Comparison of ENCODE assay signal across 1 cellular context in the genomic region with DNA sequence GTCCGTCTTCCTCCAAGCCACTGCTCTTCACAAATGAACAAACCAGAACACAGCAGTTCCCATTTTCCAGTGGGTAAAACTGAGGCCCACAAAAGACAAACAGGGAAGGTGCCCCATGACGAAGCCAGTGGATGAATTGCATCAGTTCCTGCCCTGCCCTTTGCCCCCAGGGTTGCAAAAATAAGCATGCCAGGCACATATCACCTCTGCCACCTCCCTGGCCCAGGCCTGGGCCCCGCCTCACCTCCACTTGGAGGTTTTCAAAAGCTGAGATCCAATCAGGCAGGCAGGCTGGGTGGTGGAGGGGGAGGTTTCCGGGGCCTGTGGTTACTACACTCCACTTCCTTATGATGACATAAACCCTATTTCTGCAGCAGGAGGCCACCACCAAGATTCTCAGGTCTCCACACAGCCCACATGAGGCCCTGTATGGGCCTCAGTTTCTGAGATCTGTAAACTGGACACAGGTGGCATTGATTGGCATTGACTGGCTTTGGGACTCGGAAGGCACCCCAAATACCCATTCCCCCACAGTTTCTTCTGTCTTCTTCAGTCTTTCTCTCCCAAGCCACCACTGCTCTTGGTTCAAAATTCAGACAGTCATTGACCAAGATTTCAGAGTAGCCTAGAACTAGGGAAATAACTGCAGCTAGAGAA.
TF ChIP-seq lines count a peak whose summit lies in the region.

No MANE protein-coding gene starts in this region.

TF ChIP-seq in GM12878, 131 proteins besides CTCF, POLR2A, EP300 and RAD21 (continued from another document and continues in another):
- TF ChIP-seq ZBTB4 (CRISPR knock-in tag; IDR thresholded peaks at IDR 0.05) (no peak), SPI1 (IDR thresholded peaks at IDR 0.05; ENCODE audit: borderline replicate concordance, insufficient read depth, low read depth, low read length) (peak; percentile 76), ZNF217 (IDR thresholded peaks at IDR 0.05) (peak; percentile 84; the same call in 1 of the 2 replicates), SMAD5 (IDR thresholded peaks at IDR 0.05; ENCODE audit: low read depth) (no peak), NBN (IDR thresholded peaks at IDR 0.05) (peak; percentile 67; the same call in 1 of the 2 replicates), CBFB (IDR thresholded peaks at IDR 0.05; ENCODE audit: low read depth) (peak; percentile 96), MXI1 (IDR thresholded peaks at IDR 0.05; ENCODE audit: low read depth, low read length) (peak; percentile 56; the same call in 1 of the 2 replicates), SMARCA5 (IDR thresholded peaks at IDR 0.05) (peak; percentile 50), NR2C1 (IDR thresholded peaks at IDR 0.05) (peak; percentile 68; the same call in 1 of the 2 replicates), PML (IDR thresholded peaks at IDR 0.05; ENCODE audit: low read length) (no peak), NR2F1 (conservative IDR thresholded peaks at IDR 0.05) (peak; percentile 89), E2F8 (IDR thresholded peaks at IDR 0.05; ENCODE audit: low read depth, partially characterized antibody) (peak; percentile 22), GATAD2B (conservative IDR thresholded peaks at IDR 0.05; ENCODE audit: low read depth) (peak; percentile 59; the same call in 1 of the 2 replicates), TCF3 (IDR thresholded peaks at IDR 0.05; ENCODE audit: borderline replicate concordance, insufficient read depth, low read depth, low read length) (no peak), SIX5 (IDR thresholded peaks at IDR 0.05; ENCODE audit: low read depth, low read length, severe bottlenecking) (no peak), ZBTB33 (IDR thresholded peaks at IDR 0.05) (no peak), RCOR1 (conservative IDR thresholded peaks at IDR 0.05; ENCODE audit: low read depth, low read length) (peak; percentile 92; the same call in 1 of the 2 replicates), SRF (IDR thresholded peaks at IDR 0.05; ENCODE audit: low read depth in 2 of 2, low read length in 2 of 2) (0 out of 4 replicates have a peak, but pooled peaks of 1 of the 2 experiments have one; percentile 13), IRF4 (IDR thresholded peaks at IDR 0.05; ENCODE audit: low read depth, low read length) (no peak), ZNF687 (IDR thresholded peaks at IDR 0.05) (peak; percentile 96), BCL11A (IDR thresholded peaks at IDR 0.05; ENCODE audit: low read depth, low read length) (peak; percentile 57), NR2C2 (IDR thresholded peaks at IDR 0.05; ENCODE audit: borderline replicate concordance, control insufficient read depth, insufficient read length, low read depth) (no peak), SIN3A (IDR thresholded peaks at IDR 0.05; ENCODE audit: low read depth, low read length) (no peak), DPF2 (IDR thresholded peaks at IDR 0.05) (peak; percentile 74), NFXL1 (IDR thresholded peaks at IDR 0.05; ENCODE audit: borderline replicate concordance) (no peak)
- TF ChIP-seq, protein P1, sequence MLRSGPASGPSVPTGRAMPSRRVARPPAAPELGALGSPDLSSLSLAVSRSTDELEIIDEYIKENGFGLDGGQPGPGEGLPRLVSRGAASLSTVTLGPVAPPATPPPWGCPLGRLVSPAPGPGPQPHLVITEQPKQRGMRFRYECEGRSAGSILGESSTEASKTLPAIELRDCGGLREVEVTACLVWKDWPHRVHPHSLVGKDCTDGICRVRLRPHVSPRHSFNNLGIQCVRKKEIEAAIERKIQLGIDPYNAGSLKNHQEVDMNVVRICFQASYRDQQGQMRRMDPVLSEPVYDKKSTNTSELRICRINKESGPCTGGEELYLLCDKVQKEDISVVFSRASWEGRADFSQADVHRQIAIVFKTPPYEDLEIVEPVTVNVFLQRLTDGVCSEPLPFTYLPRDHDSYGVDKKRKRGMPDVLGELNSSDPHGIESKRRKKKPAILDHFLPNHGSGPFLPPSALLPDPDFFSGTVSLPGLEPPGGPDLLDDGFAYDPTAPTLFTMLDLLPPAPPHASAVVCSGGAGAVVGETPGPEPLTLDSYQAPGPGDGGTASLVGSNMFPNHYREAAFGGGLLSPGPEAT (IDR thresholded peaks at IDR 0.05; ENCODE audit: low read depth), result peak; percentile 69; the same call in 1 of the 2 replicates
- TF ChIP-seq, protein P2, sequence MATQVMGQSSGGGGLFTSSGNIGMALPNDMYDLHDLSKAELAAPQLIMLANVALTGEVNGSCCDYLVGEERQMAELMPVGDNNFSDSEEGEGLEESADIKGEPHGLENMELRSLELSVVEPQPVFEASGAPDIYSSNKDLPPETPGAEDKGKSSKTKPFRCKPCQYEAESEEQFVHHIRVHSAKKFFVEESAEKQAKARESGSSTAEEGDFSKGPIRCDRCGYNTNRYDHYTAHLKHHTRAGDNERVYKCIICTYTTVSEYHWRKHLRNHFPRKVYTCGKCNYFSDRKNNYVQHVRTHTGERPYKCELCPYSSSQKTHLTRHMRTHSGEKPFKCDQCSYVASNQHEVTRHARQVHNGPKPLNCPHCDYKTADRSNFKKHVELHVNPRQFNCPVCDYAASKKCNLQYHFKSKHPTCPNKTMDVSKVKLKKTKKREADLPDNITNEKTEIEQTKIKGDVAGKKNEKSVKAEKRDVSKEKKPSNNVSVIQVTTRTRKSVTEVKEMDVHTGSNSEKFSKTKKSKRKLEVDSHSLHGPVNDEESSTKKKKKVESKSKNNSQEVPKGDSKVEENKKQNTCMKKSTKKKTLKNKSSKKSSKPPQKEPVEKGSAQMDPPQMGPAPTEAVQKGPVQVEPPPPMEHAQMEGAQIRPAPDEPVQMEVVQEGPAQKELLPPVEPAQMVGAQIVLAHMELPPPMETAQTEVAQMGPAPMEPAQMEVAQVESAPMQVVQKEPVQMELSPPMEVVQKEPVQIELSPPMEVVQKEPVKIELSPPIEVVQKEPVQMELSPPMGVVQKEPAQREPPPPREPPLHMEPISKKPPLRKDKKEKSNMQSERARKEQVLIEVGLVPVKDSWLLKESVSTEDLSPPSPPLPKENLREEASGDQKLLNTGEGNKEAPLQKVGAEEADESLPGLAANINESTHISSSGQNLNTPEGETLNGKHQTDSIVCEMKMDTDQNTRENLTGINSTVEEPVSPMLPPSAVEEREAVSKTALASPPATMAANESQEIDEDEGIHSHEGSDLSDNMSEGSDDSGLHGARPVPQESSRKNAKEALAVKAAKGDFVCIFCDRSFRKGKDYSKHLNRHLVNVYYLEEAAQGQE (IDR thresholded peaks at IDR 0.05; ENCODE audit: low read depth, low read length), result no peak
- TF ChIP-seq, protein P3, sequence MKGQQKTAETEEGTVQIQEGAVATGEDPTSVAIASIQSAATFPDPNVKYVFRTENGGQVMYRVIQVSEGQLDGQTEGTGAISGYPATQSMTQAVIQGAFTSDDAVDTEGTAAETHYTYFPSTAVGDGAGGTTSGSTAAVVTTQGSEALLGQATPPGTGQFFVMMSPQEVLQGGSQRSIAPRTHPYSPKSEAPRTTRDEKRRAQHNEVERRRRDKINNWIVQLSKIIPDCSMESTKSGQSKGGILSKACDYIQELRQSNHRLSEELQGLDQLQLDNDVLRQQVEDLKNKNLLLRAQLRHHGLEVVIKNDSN (IDR thresholded peaks at IDR 0.05; ENCODE audit: borderline replicate concordance, extremely low read length, insufficient read depth, low read depth, low read length), result no peak
- TF ChIP-seq, protein P4, sequence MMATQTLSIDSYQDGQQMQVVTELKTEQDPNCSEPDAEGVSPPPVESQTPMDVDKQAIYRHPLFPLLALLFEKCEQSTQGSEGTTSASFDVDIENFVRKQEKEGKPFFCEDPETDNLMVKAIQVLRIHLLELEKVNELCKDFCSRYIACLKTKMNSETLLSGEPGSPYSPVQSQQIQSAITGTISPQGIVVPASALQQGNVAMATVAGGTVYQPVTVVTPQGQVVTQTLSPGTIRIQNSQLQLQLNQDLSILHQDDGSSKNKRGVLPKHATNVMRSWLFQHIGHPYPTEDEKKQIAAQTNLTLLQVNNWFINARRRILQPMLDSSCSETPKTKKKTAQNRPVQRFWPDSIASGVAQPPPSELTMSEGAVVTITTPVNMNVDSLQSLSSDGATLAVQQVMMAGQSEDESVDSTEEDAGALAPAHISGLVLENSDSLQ (IDR thresholded peaks at IDR 0.05), result peak; percentile 42
